In the genomic region with DNA sequence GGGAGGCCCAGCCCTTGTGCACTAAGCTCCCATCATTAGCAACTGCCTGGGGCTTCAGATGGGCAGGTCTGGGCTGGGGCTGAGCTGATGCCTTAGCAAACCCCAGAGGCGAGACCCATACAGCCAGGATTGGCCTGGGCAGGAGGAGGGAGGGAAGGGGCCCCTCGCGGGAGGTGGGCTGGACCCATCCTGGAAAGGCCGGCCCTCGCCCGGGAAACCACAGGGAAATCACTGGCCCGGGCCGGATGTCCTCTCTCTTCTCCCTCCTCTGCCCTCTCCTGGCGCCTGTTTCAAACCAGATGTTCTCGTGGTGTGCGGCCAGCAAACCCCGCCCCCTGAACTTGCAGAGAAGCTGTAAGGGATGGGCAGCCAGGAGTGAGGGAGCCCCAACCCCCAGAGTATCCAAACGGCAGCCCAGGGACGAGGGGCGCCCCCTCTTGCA, we compare ENCODE assay signal across 10 cellular contexts. TPM values are rescaled to one million over a fixed set of nuclear protein-coding genes. Genes with fewer than 3 reads are reported as not detected.
A peak's percentile ranks its signal among the peaks of the same experiment; 100 is the strongest.
DNase-seq lines count a peak whose midpoint lies in the region; ATAC-seq and TF ChIP-seq lines count a peak whose summit lies in the region.
"Had no signal": no experiment of that assay in that cellular context is flagged by ENCODE, and none has a peak within 500 bp of the region (broad histone marks: within the 10 kb centered on the region; RNA-seq: fewer than 3 reads in every experiment).

No MANE protein-coding gene starts in this region.

- H3K4me3 ChIP-seq in Panc1 (ENCODE audit: low read depth in 2 of 2, low read length in 2 of 2) (no peak overlapping the region), osteoblast (ENCODE audit: insufficient read depth, low read length) (no peak overlapping the region)
- H3K4me3 ChIP-seq: GM12878, Peyer's patch had no signal

- no peaks in the 10 kb centered on the region for H4K20me1 ChIP-seq in osteoblast (ENCODE audit: insufficient read depth, low read length)

- POLR2A ChIA-PET in Panc1 (lab: Charles Lee): no interaction called here

- intact Hi-C loops in Panc1 (cut with micrococcal nuclease; ENCODE audit: unreplicated experiment): no loop called here

- in situ Hi-C loops in Panc1 (cut with HindIII; ENCODE audit: low pct_unique_long_range_greater_than_20kb, low sequenced_read_pairs): no loop called here

- peak overlapping the region; percentile 59 for H2AFZ ChIP-seq in osteoblast (ENCODE audit: low read length)

- no peak overlapping the region for H3K27ac Mint-ChIP-seq in activated CD8-positive, alpha-beta memory T cell treated with anti-CD3 and anti-CD28 coated beads, Interleukin-2, amount 10 ng/mL, durations not matched to agents 7 days and 5 days

- TF ChIP-seq CTCF in Panc1 (IDR thresholded peaks at IDR 0.05) (no peak), osteoblast (IDR thresholded peaks at IDR 0.05; ENCODE audit: extremely low read depth, low read depth, low read length) (no peak)

- H3K27me3 ChIP-seq in Panc1 (ENCODE audit: control insufficient read depth, insufficient read depth, low read length) (no peaks in the 10 kb centered on the region), osteoblast (ENCODE audit: insufficient read depth, low read length) (peaks cover 5% of the 10 kb centered on the region)
- H3K27me3 ChIP-seq: Peyer's patch had no signal

- no peaks in the 10 kb centered on the region for H3K9me3 Mint-ChIP-seq in activated CD8-positive, alpha-beta memory T cell treated with anti-CD3 and anti-CD28 coated beads, Interleukin-2, amount 10 ng/mL, durations not matched to agents 7 days and 5 days (ENCODE audit: low read depth)

- no peaks in the 10 kb centered on the region for H3K27me3 Mint-ChIP-seq in activated CD8-positive, alpha-beta memory T cell treated with anti-CD3 and anti-CD28 coated beads, Interleukin-2, amount 10 ng/mL, durations not matched to agents 7 days and 5 days

- H3K4me1 ChIP-seq in Panc1 (ENCODE audit: control insufficient read depth, insufficient read depth, low read length) (no peaks in the 10 kb centered on the region), osteoblast (ENCODE audit: insufficient read depth, low read length) (peaks cover 3% of the 10 kb centered on the region)

- DNase-seq in ELF-1 (ENCODE audit: low read depth, low spot score) (peak; percentile 82), Panc1 (ENCODE audit: low read depth, low spot score) (no peak), fibroblast of peridontal ligament (ENCODE audit: extremely low read depth) (peak; percentile 70), osteoblast (ENCODE audit: insufficient read length, low spot score, missing footprints) (peak; percentile 98), NCI-H2227 treated with DMSO at 0.1 percent for 48 hours (lab: John Stamatoyannopoulos, UW) (no peak), T-helper 2 cell (no peak)
- DNase-seq in activated CD8-positive, alpha-beta memory T cell treated with anti-CD3 and anti-CD28 coated beads, Interleukin-2, amount 10 ng/mL, durations not matched to agents 7 days and 5 days: no peak

- no peaks in the 10 kb centered on the region for H3K79me2 ChIP-seq in osteoblast (ENCODE audit: insufficient read depth, low read length)

- H3K9me3 ChIP-seq in Panc1 (ENCODE audit: control insufficient read depth, insufficient read depth, low read depth, low read length) (no peaks in the 10 kb centered on the region), osteoblast (ENCODE audit: low read depth, low read length) (no peaks in the 10 kb centered on the region)
- H3K9me3 ChIP-seq: Peyer's patch had no signal

- H3K27ac ChIP-seq in Panc1 (ENCODE audit: low read length) (no peak overlapping the region), osteoblast (ENCODE audit: low read depth, low read length) (no peak overlapping the region)
- H3K27ac ChIP-seq: Peyer's patch had no signal

- no peaks in the 10 kb centered on the region for H3K4me1 Mint-ChIP-seq in activated CD8-positive, alpha-beta memory T cell treated with anti-CD3 and anti-CD28 coated beads, Interleukin-2, amount 10 ng/mL, durations not matched to agents 7 days and 5 days

- H3K36me3 ChIP-seq in Panc1 (ENCODE audit: control insufficient read depth, insufficient read depth, low read length) (no peaks in the 10 kb centered on the region), osteoblast (ENCODE audit: insufficient read depth, low read length) (no peaks in the 10 kb centered on the region)
- H3K36me3 ChIP-seq: Peyer's patch had no signal

- peak overlapping the region; percentile 23 for H3K4me2 ChIP-seq in osteoblast (ENCODE audit: insufficient read depth, low read length)

- H3K4me3 Mint-ChIP-seq in activated CD8-positive, alpha-beta memory T cell treated with anti-CD3 and anti-CD28 coated beads, Interleukin-2, amount 10 ng/mL, durations not matched to agents 7 days and 5 days: no peak overlapping the region

- peak; percentile 78 for ATAC-seq in Panc1
- no peak for ATAC-seq in activated CD8-positive, alpha-beta memory T cell treated with anti-CD3 and anti-CD28 coated beads, Interleukin-2, amount 10 ng/mL, durations not matched to agents 7 days and 5 days
- ATAC-seq in HG02884 (IDR thresholded peaks at IDR 0.05; ENCODE audit: unreplicated experiment): no peak
- ATAC-seq: GM12878 had no signal

- CTCF ChIA-PET in Panc1 (lab: Charles Lee): no interaction called here
- CTCF ChIA-PET in activated CD8-positive, alpha-beta memory T cell treated with anti-CD3 and anti-CD28 coated beads, Interleukin-2, amount 10 ng/mL, durations not matched to agents 7 days and 5 days (lab: Charles Lee): no interaction called here

- BruUV-seq in Panc1 (replicated peaks; lab: Mats Ljungman, UMichigan): no TSS peak

- no peaks in the 10 kb centered on the region for H3K36me3 Mint-ChIP-seq in activated CD8-positive, alpha-beta memory T cell treated with anti-CD3 and anti-CD28 coated beads, Interleukin-2, amount 10 ng/mL, durations not matched to agents 7 days and 5 days

RNA-seq across cellular contexts. Expression of a gene that starts 43.1 kb away (rescaled TPM):
- total RNA-seq in Panc1 (2021; ENCODE audit: unreplicated experiment) (26.3 TPM), osteoblast (1.8 and 2.9 TPM in 2 replicates)
- 23.6 TPM for polyA plus RNA-seq in Panc1 (2012; ENCODE audit: insufficient read length)
- total RNA-seq in activated CD8-positive, alpha-beta memory T cell treated with anti-CD3 and anti-CD28 coated beads, Interleukin-2, amount 10 ng/mL, durations not matched to agents 7 days and 5 days: 1 to 10 TPM in 1 of 2 experiments, under 1 TPM in 1; 0.87 to 1.3 TPM

Comparison
In these comparisons a context has a peak if more than half of its experiments do, and no peak if none do; other contexts are left out.
1. DNase-seq: peak in ELF-1 (single experiment), fibroblast of peridontal ligament (single experiment) and osteoblast (single experiment); none in Panc1 (single experiment), activated CD8-positive, alpha-beta memory T cell treated with anti-CD3 and anti-CD28 coated beads, Interleukin-2, amount 10 ng/mL, durations not matched to agents 7 days and 5 days (single experiment), NCI-H2227 treated with DMSO at 0.1 percent for 48 hours (single experiment) and T-helper 2 cell (0 of 5).